In the genomic region with DNA sequence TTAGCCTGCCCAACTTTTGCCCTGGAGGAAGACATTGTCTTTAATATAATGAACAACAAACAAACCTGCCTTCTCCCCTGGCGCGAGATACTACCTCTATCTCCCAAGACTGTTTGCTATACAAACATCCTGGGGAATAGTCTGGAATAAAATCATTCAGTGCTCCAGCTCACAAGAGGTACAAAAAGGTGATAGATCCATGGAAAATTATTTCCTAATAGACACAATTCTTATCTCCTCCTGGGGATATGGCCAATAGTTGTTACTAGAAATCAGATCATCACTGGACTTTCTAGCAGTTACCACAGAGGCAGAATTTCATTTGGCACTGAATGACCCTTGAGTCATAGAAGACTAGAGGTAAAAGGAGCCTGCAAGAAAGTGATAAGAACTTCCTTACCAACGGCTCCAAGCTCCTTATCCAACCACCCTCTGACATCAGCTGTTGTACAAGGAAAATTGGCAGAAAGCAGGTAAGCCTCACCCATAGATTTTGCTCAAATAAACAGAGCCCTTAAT, we compare ENCODE assay signal across 1 cellular context.
TF ChIP-seq lines count a peak whose summit lies in the region.

No MANE protein-coding gene starts in this region.

TF ChIP-seq in HEK293, 187 proteins besides CTCF, POLR2A, EP300 and RAD21 (continued from another document):
- TF ChIP-seq, protein P1, sequence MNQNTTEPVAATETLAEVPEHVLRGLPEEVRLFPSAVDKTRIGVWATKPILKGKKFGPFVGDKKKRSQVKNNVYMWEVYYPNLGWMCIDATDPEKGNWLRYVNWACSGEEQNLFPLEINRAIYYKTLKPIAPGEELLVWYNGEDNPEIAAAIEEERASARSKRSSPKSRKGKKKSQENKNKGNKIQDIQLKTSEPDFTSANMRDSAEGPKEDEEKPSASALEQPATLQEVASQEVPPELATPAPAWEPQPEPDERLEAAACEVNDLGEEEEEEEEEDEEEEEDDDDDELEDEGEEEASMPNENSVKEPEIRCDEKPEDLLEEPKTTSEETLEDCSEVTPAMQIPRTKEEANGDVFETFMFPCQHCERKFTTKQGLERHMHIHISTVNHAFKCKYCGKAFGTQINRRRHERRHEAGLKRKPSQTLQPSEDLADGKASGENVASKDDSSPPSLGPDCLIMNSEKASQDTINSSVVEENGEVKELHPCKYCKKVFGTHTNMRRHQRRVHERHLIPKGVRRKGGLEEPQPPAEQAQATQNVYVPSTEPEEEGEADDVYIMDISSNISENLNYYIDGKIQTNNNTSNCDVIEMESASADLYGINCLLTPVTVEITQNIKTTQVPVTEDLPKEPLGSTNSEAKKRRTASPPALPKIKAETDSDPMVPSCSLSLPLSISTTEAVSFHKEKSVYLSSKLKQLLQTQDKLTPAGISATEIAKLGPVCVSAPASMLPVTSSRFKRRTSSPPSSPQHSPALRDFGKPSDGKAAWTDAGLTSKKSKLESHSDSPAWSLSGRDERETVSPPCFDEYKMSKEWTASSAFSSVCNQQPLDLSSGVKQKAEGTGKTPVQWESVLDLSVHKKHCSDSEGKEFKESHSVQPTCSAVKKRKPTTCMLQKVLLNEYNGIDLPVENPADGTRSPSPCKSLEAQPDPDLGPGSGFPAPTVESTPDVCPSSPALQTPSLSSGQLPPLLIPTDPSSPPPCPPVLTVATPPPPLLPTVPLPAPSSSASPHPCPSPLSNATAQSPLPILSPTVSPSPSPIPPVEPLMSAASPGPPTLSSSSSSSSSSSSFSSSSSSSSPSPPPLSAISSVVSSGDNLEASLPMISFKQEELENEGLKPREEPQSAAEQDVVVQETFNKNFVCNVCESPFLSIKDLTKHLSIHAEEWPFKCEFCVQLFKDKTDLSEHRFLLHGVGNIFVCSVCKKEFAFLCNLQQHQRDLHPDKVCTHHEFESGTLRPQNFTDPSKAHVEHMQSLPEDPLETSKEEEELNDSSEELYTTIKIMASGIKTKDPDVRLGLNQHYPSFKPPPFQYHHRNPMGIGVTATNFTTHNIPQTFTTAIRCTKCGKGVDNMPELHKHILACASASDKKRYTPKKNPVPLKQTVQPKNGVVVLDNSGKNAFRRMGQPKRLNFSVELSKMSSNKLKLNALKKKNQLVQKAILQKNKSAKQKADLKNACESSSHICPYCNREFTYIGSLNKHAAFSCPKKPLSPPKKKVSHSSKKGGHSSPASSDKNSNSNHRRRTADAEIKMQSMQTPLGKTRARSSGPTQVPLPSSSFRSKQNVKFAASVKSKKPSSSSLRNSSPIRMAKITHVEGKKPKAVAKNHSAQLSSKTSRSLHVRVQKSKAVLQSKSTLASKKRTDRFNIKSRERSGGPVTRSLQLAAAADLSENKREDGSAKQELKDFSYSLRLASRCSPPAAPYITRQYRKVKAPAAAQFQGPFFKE (tag by site-specific recombination; IDR thresholded peaks at IDR 0.05; ENCODE audit: borderline replicate concordance), result no peak
